In the genomic region with DNA sequence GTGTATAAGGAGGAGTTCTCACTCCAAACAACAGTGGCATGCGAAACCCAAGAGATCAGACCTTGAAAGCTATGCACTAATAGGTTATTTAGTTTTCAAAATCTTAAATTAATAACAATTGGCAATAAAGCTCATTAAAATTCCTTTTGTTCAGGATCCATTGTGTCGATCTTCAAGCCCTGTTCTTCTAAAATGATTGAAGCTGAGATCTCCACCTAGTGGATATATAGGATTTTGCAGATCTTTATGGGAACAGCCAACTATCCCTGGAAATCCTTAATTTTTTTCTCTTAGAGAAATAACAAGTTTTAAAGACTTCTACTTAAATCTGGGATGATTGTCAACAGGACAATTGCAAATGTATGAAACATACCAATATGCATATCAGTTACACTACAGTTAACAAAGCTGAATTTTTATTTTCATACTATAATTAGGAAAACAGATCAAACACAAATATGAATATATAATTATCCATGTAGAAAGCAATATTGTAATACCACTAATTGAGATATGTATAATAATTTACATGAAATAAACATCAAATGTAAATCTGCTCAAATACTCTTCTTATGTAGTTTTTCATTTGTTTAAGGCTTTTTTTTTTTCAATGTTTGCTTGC, we compare ENCODE assay signal across 8 cellular contexts. TPM values are rescaled to one million over a fixed set of nuclear protein-coding genes. Genes with fewer than 3 reads are reported as not detected.
DNase-seq lines count a peak whose midpoint lies in the region; ATAC-seq and TF ChIP-seq lines count a peak whose summit lies in the region.

No MANE protein-coding gene starts in this region.

- H3K36me3 ChIP-seq in fibroblast of lung (ENCODE audit: control insufficient read depth, insufficient read depth, low read length) = no peaks in the 10 kb centered on the region

- DNase-seq in KG1 (lab: John Stamatoyannopoulos, UW) = peak; percentile 3
- DNase-seq in RPMI8226 = peak; percentile 12
- peak; percentile 39 to 40 for DNase-seq in fibroblast of lung (ENCODE audit: low read depth in 2 of 2)
- no peak for DNase-seq in progenitor cell of endocrine pancreas (ENCODE audit: low spot score, unreplicated experiment)

- no peaks in the 10 kb centered on the region for H3K9me3 ChIP-seq in fibroblast of lung (ENCODE audit: control insufficient read depth, insufficient read depth, low read depth, low read length)

- no peak overlapping the region for H3K27ac Mint-ChIP-seq in progenitor cell of endocrine pancreas

- no peak overlapping the region for H3K4me2 ChIP-seq in fibroblast of lung (ENCODE audit: extremely low read depth, insufficient read depth, low read length)

- H3K9ac ChIP-seq in fibroblast of lung (ENCODE audit: insufficient read depth, low read length) = no peak overlapping the region

- H4K20me1 ChIP-seq in fibroblast of lung (ENCODE audit: control insufficient read depth, extremely low read depth, insufficient read depth, low read length) = no peaks in the 10 kb centered on the region

- peaks cover 1% of the 10 kb centered on the region for H3K36me3 Mint-ChIP-seq in progenitor cell of endocrine pancreas (ENCODE audit: insufficient read depth)

- no peak overlapping the region for H3K27ac ChIP-seq in fibroblast of lung (ENCODE audit: insufficient read depth, low read length)

- ATAC-seq in HG03460 (IDR thresholded peaks at IDR 0.05; ENCODE audit: unreplicated experiment) (no peak), GM21619 (IDR thresholded peaks at IDR 0.05; ENCODE audit: unreplicated experiment) (no peak), GM21717 (IDR thresholded peaks at IDR 0.05; ENCODE audit: unreplicated experiment) (no peak)

- no peak overlapping the region for H3K4me3 Mint-ChIP-seq in progenitor cell of endocrine pancreas (ENCODE audit: low read depth)

- H3K4me1 ChIP-seq in fibroblast of lung (ENCODE audit: control insufficient read depth, extremely low read depth, insufficient read depth, low read length) = no peaks in the 10 kb centered on the region

- H3K9me3 Mint-ChIP-seq in progenitor cell of endocrine pancreas (ENCODE audit: low read depth) = peaks cover 7% of the 10 kb centered on the region

- H2AFZ ChIP-seq in fibroblast of lung (ENCODE audit: low read length) = no peak overlapping the region

- no peak overlapping the region for H3K4me3 ChIP-seq in fibroblast of lung (replicated peaks in 1 of 4; ENCODE audit: control extremely low read depth in 1 of 4, insufficient read depth in 1 of 4, low read depth in 3 of 4, low read length in 4 of 4)

- no peaks in the 10 kb centered on the region for H3K27me3 ChIP-seq in fibroblast of lung (ENCODE audit: control insufficient read depth, insufficient read depth, low read length)

- H3K27me3 Mint-ChIP-seq in progenitor cell of endocrine pancreas = peaks cover 3% of the 10 kb centered on the region

- H3K4me1 Mint-ChIP-seq in progenitor cell of endocrine pancreas (ENCODE audit: low read depth) = peaks cover 14% of the 10 kb centered on the region

- H3K79me2 ChIP-seq in fibroblast of lung (ENCODE audit: control insufficient read depth, insufficient read depth, low read length) = no peaks in the 10 kb centered on the region

- peak; percentile 46 for TF ChIP-seq CTCF in GM12873 (IDR thresholded peaks at IDR 0.05; ENCODE audit: insufficient read depth, low read depth, low read length, missing control alignments)
- peak; percentile 56 to 59 for TF ChIP-seq CTCF in fibroblast of lung (conservative IDR thresholded peaks at IDR 0.05 in 1 of 2, IDR thresholded peaks at IDR 0.05 in 1 of 2; ENCODE audit: low read depth in 1 of 2, low read length in 2 of 2)
- TF ChIP-seq CTCF in progenitor cell of endocrine pancreas (IDR thresholded peaks at IDR 0.05; ENCODE audit: unreplicated experiment) = peak; percentile 79

RNA-seq across cellular contexts. Expression of a gene that starts 43.3 kb away (rescaled TPM):
- total RNA-seq in fibroblast of lung = not detected in 2 replicates
- not detected in 2 replicates for polyA plus RNA-seq in fibroblast of lung
- not detected in 2 replicates for polyA plus RNA-seq in fibroblast of lung (2012)
- polyA minus RNA-seq in fibroblast of lung (ENCODE audit: low replicate concordance) = not detected in 2 replicates
- total RNA-seq in progenitor cell of endocrine pancreas = 0.07 TPM in 1 of 2 replicates, not detected in the other
